In genomic region chr11:76791002-76791770, GRCh38 we compare ENCODE assay signal across 9 cellular contexts. TPM values are rescaled to one million over a fixed set of nuclear protein-coding genes. Genes with fewer than 3 reads are reported as not detected.
A peak's percentile ranks its signal among the peaks of the same experiment; 100 is the strongest.
DNase-seq lines count a peak whose midpoint lies in the region; ATAC-seq, FAIRE-seq and TF ChIP-seq lines count a peak whose summit lies in the region.
"Not testable (repeated sequence)": the region's sequence is repeated elsewhere in the genome, so short reads cannot be mapped to it uniquely, and the experiment has no call there.
"Had no signal": no experiment of that assay in that cellular context is flagged by ENCODE, and none has a peak within 500 bp of the region (broad histone marks: within the 10 kb centered on the region; RNA-seq: fewer than 3 reads in every experiment).

No MANE protein-coding gene starts in this region.

- not testable (repeated sequence) for H3K27ac ChIP-seq in BLaER1 treated with 17β-estradiol and CSF1 and Interleukin-3, amounts not matched to agents 10 nM and 100 nM; uterus
- H3K27ac ChIP-seq in PC-9 (peak overlapping the region; percentile 72), coronary artery (peak overlapping the region in 1 of 2 donors; percentile 18), keratinocyte (ENCODE audit: control insufficient read depth, insufficient read depth, low read length) (peak overlapping the region; percentile 3), right lobe of liver (peak overlapping the region in 1 of 3 donors; percentile 100)

- H3K4me2 ChIP-seq in BLaER1 treated with 17β-estradiol and CSF1 and Interleukin-3, amounts not matched to agents 10 nM and 100 nM = peak overlapping the region in 8 of 11 experiments; percentile 31 to 64 (median 54); a peak in 12 of 22 replicates
- peak overlapping the region; percentile 98 for H3K4me2 ChIP-seq in PC-9
- not testable (repeated sequence) for H3K4me2 ChIP-seq in keratinocyte (ENCODE audit: control insufficient read depth, extremely low read depth, insufficient read depth, low read depth, low read length)

- DNase-seq in PC-9; keratinocyte (ENCODE audit: low read depth, low spot score): not testable (repeated sequence)
- DNase-seq in activated CD8-positive, alpha-beta memory T cell treated with anti-CD3 and anti-CD28 coated beads for 24 hours = peak; percentile 19
- DNase-seq in coronary artery (ENCODE audit: low spot score) (peak; percentile 52), right lobe of liver (peak in 2 of 3 donors; percentile 5 to 44), posterior vena cava (ENCODE audit: low spot score) (peak; percentile 14), uterus (peak; percentile 6 to 10)

- not testable (repeated sequence) for H3K9ac ChIP-seq in BLaER1 treated with 17β-estradiol and CSF1 and Interleukin-3, amounts not matched to agents 10 nM and 100 nM; keratinocyte (ENCODE audit: control insufficient read depth, extremely low read depth, insufficient read depth, low read length)

- CTCF ChIA-PET in PC-9 (lab: Charles Lee) = interaction anchor here (1.6 kb wide), 1 partner anchor 300 kb away, joined by 3 read pairs; no protein-coding TSS in a partner anchor

- peaks cover 0 to 23% (median 19%) of the 10 kb centered on the region in 11 experiments; a peak in 18 of 22 replicates for H3K9me3 ChIP-seq in BLaER1 treated with 17β-estradiol and CSF1 and Interleukin-3, amounts not matched to agents 10 nM and 100 nM (replicated peaks in 1 of 11)
- H3K9me3 ChIP-seq in PC-9 (ENCODE audit: insufficient read depth, low read depth); keratinocyte (ENCODE audit: control insufficient read depth, low read depth, low read length); right lobe of liver; uterus: not testable (repeated sequence)

- not testable (repeated sequence) for H3K27me3 ChIP-seq in BLaER1 treated with 17β-estradiol and CSF1 and Interleukin-3, amounts not matched to agents 10 nM and 100 nM; PC-9 (ENCODE audit: insufficient read depth, low read depth); keratinocyte (ENCODE audit: control insufficient read depth, extremely low read depth, insufficient read depth, low read length); right lobe of liver; uterus

- POLR2A ChIA-PET in PC-9 (lab: Charles Lee; ENCODE audit: unreplicated experiment) = not testable (repeated sequence)

- peaks cover 11 to 97% (median 88%) of the 10 kb centered on the region in 11 experiments; a peak in 21 of 22 replicates for H4K20me1 ChIP-seq in BLaER1 treated with 17β-estradiol and CSF1 and Interleukin-3, amounts not matched to agents 10 nM and 100 nM
- H4K20me1 ChIP-seq in PC-9 (ENCODE audit: insufficient read depth) = peaks cover 76% of the 10 kb centered on the region
- H4K20me1 ChIP-seq in keratinocyte (ENCODE audit: control insufficient read depth, extremely low read depth, insufficient read depth, low read length) = peaks cover 34% of the 10 kb centered on the region

- H3K9me2 ChIP-seq in PC-9 (ENCODE audit: insufficient read depth) = not testable (repeated sequence)

- H3K79me2 ChIP-seq in PC-9 (ENCODE audit: low read depth) = peaks cover 97% of the 10 kb centered on the region
- peaks cover 90% of the 10 kb centered on the region for H3K79me2 ChIP-seq in keratinocyte (ENCODE audit: control insufficient read depth, insufficient read depth, low read length)

- 51% methylated on average over 2 of the region's 4 CpGs for WGBS in right lobe of liver (ENCODE audit: insufficient coverage, low coverage, low lambda C conversion rate, missing lambda C conversion rate)

- H3K36me3 ChIP-seq in BLaER1 treated with 17β-estradiol and CSF1 and Interleukin-3, amounts not matched to agents 10 nM and 100 nM = peaks cover 8 to 35% (median 16%) of the 10 kb centered on the region in 11 experiments; a peak in 20 of 22 replicates
- peaks cover 72% of the 10 kb centered on the region for H3K36me3 ChIP-seq in PC-9 (ENCODE audit: low read depth)
- H3K36me3 ChIP-seq in keratinocyte (ENCODE audit: control insufficient read depth in 2 of 2, extremely low read depth in 1 of 2, insufficient read depth in 2 of 2, low read length in 2 of 2) = peaks cover 13 to 26% of the 10 kb centered on the region in 2 experiments
- peaks cover 0 to 99% (median 15%) of the 10 kb centered on the region in 4 donors for H3K36me3 ChIP-seq in right lobe of liver
- not testable (repeated sequence) for H3K36me3 ChIP-seq in uterus

- H3K4me1 ChIP-seq in BLaER1 treated with 17β-estradiol and CSF1 and Interleukin-3, amounts not matched to agents 10 nM and 100 nM = peaks cover 12 to 85% (median 74%) of the 10 kb centered on the region in 10 experiments; a peak in 18 of 20 replicates
- peaks cover 78% of the 10 kb centered on the region for H3K4me1 ChIP-seq in PC-9 (replicated peaks; ENCODE audit: insufficient read depth)
- H3K4me1 ChIP-seq in keratinocyte (ENCODE audit: control insufficient read depth, extremely low read depth, insufficient read depth, low read length) = peaks cover 74% of the 10 kb centered on the region
- peaks cover 0 to 71% (median 32%) of the 10 kb centered on the region in 4 donors for H3K4me1 ChIP-seq in right lobe of liver
- H3K4me1 ChIP-seq in uterus = not testable (repeated sequence)

- TF ChIP-seq CTCF in PC-9 (conservative IDR thresholded peaks at IDR 0.05); coronary artery (IDR thresholded peaks at IDR 0.05); keratinocyte (optimal IDR thresholded peaks at IDR 0.05 in 1 of 3, IDR thresholded peaks at IDR 0.05 in 1 of 3, conservative IDR thresholded peaks at IDR 0.05 in 1 of 3; ENCODE audit: extremely low read depth in 1 of 3, insufficient read depth in 2 of 3, low read length in 3 of 3); right lobe of liver (IDR thresholded peaks at IDR 0.05); uterus (IDR thresholded peaks at IDR 0.05): not testable (repeated sequence)

- dilution Hi-C loops in keratinocyte (cut with MboI; ENCODE audit: extremely low pct_ligation_motif_present, low sequenced_read_pairs) = not testable (repeated sequence)

- peaks cover 22% of the 10 kb centered on the region for H3K9me1 ChIP-seq in keratinocyte (ENCODE audit: control insufficient read depth, extremely low read depth, insufficient read depth, low read length)

- intact Hi-C loops in PC-9 (cut with micrococcal nuclease; ENCODE audit: unreplicated experiment); right lobe of liver (cut with DNase I); posterior vena cava (cut with DNase I); uterus (cut with DNase I; ENCODE audit: low total_unique reads): not testable (repeated sequence)

- H2AFZ ChIP-seq in PC-9; keratinocyte (ENCODE audit: control insufficient read depth, low read length): not testable (repeated sequence)

- TF ChIP-seq POLR2A in right lobe of liver (IDR thresholded peaks at IDR 0.05); uterus (IDR thresholded peaks at IDR 0.05): not testable (repeated sequence)

- peaks cover 49% of the 10 kb centered on the region for H3F3A ChIP-seq in PC-9 (ENCODE audit: insufficient read depth, low read depth)

- H3K4me3 ChIP-seq in BLaER1 treated with 17β-estradiol and CSF1 and Interleukin-3, amounts not matched to agents 10 nM and 100 nM; PC-9; coronary artery; keratinocyte (ENCODE audit: control insufficient read depth in 2 of 3, extremely low read depth in 1 of 3, insufficient read depth in 2 of 3, low read depth in 1 of 3, low read length in 3 of 3); uterus: not testable (repeated sequence)
- peak overlapping the region in 1 of 3 donors; percentile 7 for H3K4me3 ChIP-seq in right lobe of liver

- BruUV-seq in PC-9 (replicated peaks; lab: Mats Ljungman, UMichigan) = not testable (repeated sequence)

- not testable (repeated sequence) for FAIRE-seq in keratinocyte (lab: Jason Lieb, UNC)

- ATAC-seq in right lobe of liver = not testable (repeated sequence)

RNA-seq across cellular contexts. Expression of gene TSKU, which starts 8.0 kb away (rescaled TPM):
- 89.3 and 99.4 TPM in 2 replicates for total RNA-seq in PC-9 (2021)
- 22.8 to 36.1 TPM (median 35.8 TPM) in 3 replicates for polyA plus RNA-seq in keratinocyte
- polyA plus RNA-seq in keratinocyte (2011; ENCODE audit: low read depth) = 3.6 TPM
- polyA plus RNA-seq in keratinocyte (2011; cell fraction: cytosol; rRNA removed) = 23.3 and 32.4 TPM in 2 replicates
- 46.7 and 64.8 TPM in 2 replicates for polyA plus RNA-seq in keratinocyte (2011; cell fraction: nucleus; rRNA removed)
- 24.0 and 42.3 TPM in 2 replicates for polyA plus RNA-seq in keratinocyte (2012; ENCODE audit: low replicate concordance)
- polyA minus RNA-seq in keratinocyte = 27.5 to 79.8 TPM (median 38.8 TPM) in 3 replicates
- 58.9 TPM for polyA minus RNA-seq in keratinocyte (2011; cell fraction: cytosol; rRNA and poly(A)+ RNA removed)
- polyA minus RNA-seq in keratinocyte (2011; cell fraction: nucleus; rRNA and poly(A)+ RNA removed) = 52.7 and 54.9 TPM in 2 replicates
- total RNA-seq in right lobe of liver = 1,000 to 10,000 TPM in 1 of 6 experiments, 100 to 1,000 TPM in 4, 10 to 100 TPM in 1; 66.1 to 1,026 (median 278) TPM
- 10 to 100 TPM; 64.0 to 77.6 TPM for total RNA-seq in posterior vena cava
- total RNA-seq in uterus = 100 to 1,000 TPM in 1 of 4 donors, 10 to 100 TPM in 3; 19.4 to 108 (median 27.4) TPM
- total RNA-seq: CD4-positive, CD25-positive, alpha-beta regulatory T cell had no signal
- polyA plus RNA-seq: CD4-positive, CD25-positive, alpha-beta regulatory T cell had no signal
